Comparison of ENCODE assay signal across 21 cellular contexts in the genomic region with DNA sequence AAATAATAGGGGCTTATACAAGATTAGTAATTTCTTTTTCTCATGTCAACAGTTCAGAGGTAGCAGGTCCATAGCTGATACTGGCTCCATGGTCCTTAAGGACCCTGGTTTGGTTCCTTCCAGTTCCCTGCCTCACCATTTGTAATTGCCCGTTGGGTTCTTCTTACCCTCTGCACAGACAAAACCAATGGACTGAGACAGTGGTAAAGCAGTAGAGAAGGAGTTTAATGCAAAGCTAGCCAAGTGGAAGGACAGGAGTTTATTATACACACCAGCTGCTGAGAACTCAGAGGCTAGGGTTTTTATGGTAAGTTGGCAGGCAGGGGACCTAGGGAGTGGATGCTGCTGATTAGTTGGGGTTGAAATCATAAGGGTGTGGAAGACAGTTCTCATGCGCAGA. TPM values are rescaled to one million over a fixed set of nuclear protein-coding genes. Genes with fewer than 3 reads are reported as not detected.
"Had no signal": no experiment of that assay in that cellular context is flagged by ENCODE, and none has a peak within 500 bp of the region (broad histone marks: within the 10 kb centered on the region; RNA-seq: fewer than 3 reads in every experiment).

No MANE protein-coding gene starts in this region.

- H3K27ac Mint-ChIP-seq: memory B cell; T-helper 2 cell treated with Interferon-gamma antibody and Interleukin-4, amounts not matched to agents 5 μg/mL and 100 μg/mL, for 36 hours had no signal

- H3K36me3 ChIP-seq: colonic mucosa, suprapubic skin, transverse colon, uterus had no signal

- H3K27me3 Mint-ChIP-seq: memory B cell, T-cell had no signal

- H3K4me1 ChIP-seq: colonic mucosa, right lobe of liver, suprapubic skin, transverse colon, uterus had no signal

- H3K4me3 Mint-ChIP-seq: memory B cell; neural crest cell; T-cell; T-helper 2 cell treated with Interferon-gamma antibody and Interleukin-4, amounts not matched to agents 5 μg/mL and 100 μg/mL, for 36 hours had no signal

- H3K27me3 ChIP-seq: colonic mucosa, heart left ventricle, right lobe of liver, stomach, suprapubic skin, transverse colon, uterus had no signal

- H3K9me3 Mint-ChIP-seq: memory B cell, T-cell had no signal

- H3K27ac ChIP-seq: colonic mucosa, heart left ventricle, right lobe of liver, skin epidermis, stomach, suprapubic skin, transverse colon, uterus, WERI-Rb-1 had no signal

- H3K4me3 ChIP-seq: colonic mucosa, heart left ventricle, right lobe of liver, skin epidermis, stomach, suprapubic skin, transverse colon, uterus had no signal

- DNase-seq: activated CD4-positive, CD25-positive, alpha-beta regulatory T cell treated with anti-CD3 and anti-CD28 coated beads, Interleukin-2, amount 50 U/mL, for 72 hours; activated effector memory CD4-positive, alpha-beta T cell treated with anti-CD3 and anti-CD28 coated beads, Interleukin-2, amount 50 U/mL, for 16 hours; activated naive CD4-positive, alpha-beta T cell treated with anti-CD3 and anti-CD28 coated beads, Interleukin-2, amount 50 U/mL, for 16 hours; colonic mucosa; heart left ventricle; left colon; posterior cingulate gyrus; right lobe of liver; stimulated activated CD4-positive, alpha-beta T cell treated with anti-CD3 and anti-CD28 coated beads, Interleukin-1b, Interleukin-23, amount 100 ng/mL, for 48 hours; stomach; T-cell; transverse colon; uterus; WERI-Rb-1 had no signal

- ATAC-seq: heart left ventricle, left colon, right lobe of liver, T-cell had no signal

- H3K9me3 ChIP-seq: colonic mucosa, right lobe of liver, suprapubic skin, uterus had no signal

RNA-seq across cellular contexts. Expression of gene AXDND1, which starts 35.9 kb away (rescaled TPM):
- total RNA-seq: epithelial cell of proximal tubule, fibroblast of villous mesenchyme had no signal
- polyA plus RNA-seq: heart left ventricle had no signal
